14 cellular contexts compared by ENCODE assay signal in genomic region chr9:35651964-35652828, GRCh38. TPM values are rescaled to one million over a fixed set of nuclear protein-coding genes. Genes with fewer than 3 reads are reported as not detected.
DNase-seq lines count a peak whose midpoint lies in the region; ATAC-seq and TF ChIP-seq lines count a peak whose summit lies in the region.
"Had no signal": no experiment of that assay in that cellular context is flagged by ENCODE, and none has a peak within 500 bp of the region (broad histone marks: within the 10 kb centered on the region; RNA-seq: fewer than 3 reads in every experiment).

No MANE protein-coding gene starts in this region.

- CTCF ChIA-PET in PC-3 (lab: Charles Lee), result no interaction called here

- POLR2A ChIA-PET in PC-3 (lab: Charles Lee; ENCODE audit: unreplicated experiment), result no interaction called here

- peak overlapping the region; percentile 69 for H3K27ac ChIP-seq in PC-3 (ENCODE audit: low read length)
- H3K27ac ChIP-seq: neutrophil had no signal

- no peaks in the 10 kb centered on the region for H3K9me3 ChIP-seq in PC-3 (ENCODE audit: low read length)
- H3K9me3 ChIP-seq: neutrophil had no signal

- peak overlapping the region; percentile 50 for H3K4me3 Mint-ChIP-seq in T-helper 1 cell treated with Interleukin-12 subunit alpha and Interleukin-12 subunit beta and Interleukin-4 antibody, amounts not matched to agents 30 μg/mL and 1 μg/mL, for 36 hours
- no peak overlapping the region for H3K4me3 Mint-ChIP-seq in dendritic cell treated with granulocyte-macrophage colony-stimulating factor and Interleukin-4, amounts not matched to agents 40 ng/mL and 50 ng/mL, for 4 days

- BruUV-seq in PC-3 (replicated peaks; lab: Mats Ljungman, UMichigan), result no TSS peak

- peaks cover 18% of the 10 kb centered on the region for H3K4me1 ChIP-seq in PC-3 (ENCODE audit: insufficient read depth, low read length)

- intact Hi-C loops in PC-3 (cut with micrococcal nuclease) (loop anchor here (10.0 kb wide), 1 partner anchor 143 kb away; the partner anchor contains the start of gene NPR2), posterior vena cava (cut with DNase I) (no loop called here)
- intact Hi-C loops in dendritic cell treated with granulocyte-macrophage colony-stimulating factor and Interleukin-4, amounts not matched to agents 40 ng/mL and 50 ng/mL, for 4 days (cut with micrococcal nuclease), result no loop called here

- no peaks in the 10 kb centered on the region for H3K36me3 ChIP-seq in PC-3 (ENCODE audit: low read depth, low read length)
- H3K36me3 ChIP-seq: neutrophil had no signal

- H3K9me2 ChIP-seq in PC-3 (replicated peaks; ENCODE audit: low read length), result no peaks in the 10 kb centered on the region

- no peaks in the 10 kb centered on the region for H3K27me3 Mint-ChIP-seq in T-helper 1 cell treated with Interleukin-12 subunit alpha and Interleukin-12 subunit beta and Interleukin-4 antibody, amounts not matched to agents 30 μg/mL and 1 μg/mL, for 36 hours (ENCODE audit: low read depth)
- H3K27me3 Mint-ChIP-seq in dendritic cell treated with granulocyte-macrophage colony-stimulating factor and Interleukin-4, amounts not matched to agents 40 ng/mL and 50 ng/mL, for 4 days, result peaks cover 2% of the 10 kb centered on the region

- H3K4me3 ChIP-seq in PC-3 (ENCODE audit: low read length) (no peak overlapping the region), skeletal muscle cell (ENCODE audit: low read depth, low read length) (no peak overlapping the region)

- DNase-seq in T-helper 1 cell (no peak), PC-3 (peak; percentile 83), skeletal muscle cell (ENCODE audit: low read depth) (peak; percentile 64), posterior vena cava (ENCODE audit: low spot score) (no peak), GM20000 (ENCODE audit: low spot score) (no peak), NCI-H187 (lab: John Stamatoyannopoulos, UW) (no peak)
- DNase-seq: activated T-cell treated with anti-CD3 and anti-CD28 coated beads, Interleukin-2, amount 50 U/mL, for 48 hours; KG1; Right ventricle myocardium superior had no signal

- H3K9ac ChIP-seq in PC-3 (ENCODE audit: low read length), result no peak overlapping the region

- TF ChIP-seq CTCF in PC-3 (conservative IDR thresholded peaks at IDR 0.05; ENCODE audit: low read depth, low read length) (no peak), GM20000 (IDR thresholded peaks at IDR 0.05; ENCODE audit: extremely low read depth, missing control alignments) (no peak)

- peaks cover 53% of the 10 kb centered on the region for H3K4me1 Mint-ChIP-seq in T-helper 1 cell treated with Interleukin-12 subunit alpha and Interleukin-12 subunit beta and Interleukin-4 antibody, amounts not matched to agents 30 μg/mL and 1 μg/mL, for 36 hours (ENCODE audit: low read depth)
- peaks cover 68% of the 10 kb centered on the region for H3K4me1 Mint-ChIP-seq in dendritic cell treated with granulocyte-macrophage colony-stimulating factor and Interleukin-4, amounts not matched to agents 40 ng/mL and 50 ng/mL, for 4 days (ENCODE audit: low read depth)

- H3K79me2 ChIP-seq in PC-3 (ENCODE audit: low read length), result no peaks in the 10 kb centered on the region

- H3K36me3 Mint-ChIP-seq in T-helper 1 cell treated with Interleukin-12 subunit alpha and Interleukin-12 subunit beta and Interleukin-4 antibody, amounts not matched to agents 30 μg/mL and 1 μg/mL, for 36 hours (ENCODE audit: low read depth), result peaks cover 20% of the 10 kb centered on the region
- H3K36me3 Mint-ChIP-seq in dendritic cell treated with granulocyte-macrophage colony-stimulating factor and Interleukin-4, amounts not matched to agents 40 ng/mL and 50 ng/mL, for 4 days (ENCODE audit: low read depth), result no peaks in the 10 kb centered on the region

- H2AFZ ChIP-seq in PC-3 (ENCODE audit: low read length), result no peak overlapping the region

- H3K27ac Mint-ChIP-seq in T-helper 1 cell treated with Interleukin-12 subunit alpha and Interleukin-12 subunit beta and Interleukin-4 antibody, amounts not matched to agents 30 μg/mL and 1 μg/mL, for 36 hours, result peak overlapping the region; percentile 26
- H3K27ac Mint-ChIP-seq in dendritic cell treated with granulocyte-macrophage colony-stimulating factor and Interleukin-4, amounts not matched to agents 40 ng/mL and 50 ng/mL, for 4 days, result peak overlapping the region; percentile 16

- no peaks in the 10 kb centered on the region for H3F3A ChIP-seq in PC-3 (ENCODE audit: low read length, unreplicated experiment)

- H3K4me2 ChIP-seq in PC-3 (ENCODE audit: low read length), result peak overlapping the region; percentile 68

- ATAC-seq in PC-3, result peak; percentile 92

- H3K27me3 ChIP-seq in PC-3 (ENCODE audit: low read length), result no peaks in the 10 kb centered on the region
- H3K27me3 ChIP-seq: neutrophil had no signal

- no peaks in the 10 kb centered on the region for H3K9me3 Mint-ChIP-seq in T-helper 1 cell treated with Interleukin-12 subunit alpha and Interleukin-12 subunit beta and Interleukin-4 antibody, amounts not matched to agents 30 μg/mL and 1 μg/mL, for 36 hours
- no peaks in the 10 kb centered on the region for H3K9me3 Mint-ChIP-seq in dendritic cell treated with granulocyte-macrophage colony-stimulating factor and Interleukin-4, amounts not matched to agents 40 ng/mL and 50 ng/mL, for 4 days

- H4K20me1 ChIP-seq in PC-3 (ENCODE audit: low read length), result no peaks in the 10 kb centered on the region

RNA-seq across cellular contexts. Expression of gene SIT1, which starts 1.5 kb away (rescaled TPM):
- total RNA-seq in PC-3 (2014; rRNA removed) (not detected in 2 replicates), posterior vena cava (under 1 TPM; 0.24 to 0.56 TPM)
- total RNA-seq: A673, glomerular endothelial cell, Right ventricle myocardium superior had no signal

RNA-seq across cellular contexts. Expression of gene RMRP, which starts 5.6 kb away (rescaled TPM):
- total RNA-seq in PC-3 (2014; rRNA removed), result 23,421 and 36,790 TPM in 2 replicates
- over 10,000 TPM; 18,238 to 21,166 TPM for total RNA-seq in posterior vena cava

RNA-seq across cellular contexts. Expression of gene CCDC107, which starts 5.9 kb away (rescaled TPM):
- total RNA-seq in PC-3 (2014; rRNA removed) (34.9 and 37.0 TPM in 2 replicates), posterior vena cava (10 to 100 TPM; 54.6 to 60.3 TPM)

RNA-seq across cellular contexts. Expression of gene ARHGEF39, which starts 12.8 kb away (rescaled TPM):
- total RNA-seq in PC-3 (2014; rRNA removed) (2.6 and 4.1 TPM in 2 replicates), posterior vena cava (under 1 TPM; 0.29 to 0.46 TPM)

RNA-seq across cellular contexts. Expression of gene CA9, which starts 21.5 kb away (rescaled TPM):
- 7.7 and 11.2 TPM in 2 replicates for total RNA-seq in PC-3 (2014; rRNA removed)
- total RNA-seq in posterior vena cava, result 1 to 10 TPM in 1 of 2 donors, not detected in 1; 1.2 TPM
- total RNA-seq: glomerular endothelial cell, Right ventricle myocardium superior had no signal

Comparison
In these comparisons a context has a peak if more than half of its experiments do, and no peak if none do; other contexts are left out.
1. DNase-seq: peak in PC-3 (single experiment) and skeletal muscle cell (single experiment); none in T-helper 1 cell (0 of 5), posterior vena cava (single experiment), GM20000 (single experiment) and NCI-H187 (0 of 2).